Comparison of ENCODE assay signal across 20 cellular contexts in the genomic region with DNA sequence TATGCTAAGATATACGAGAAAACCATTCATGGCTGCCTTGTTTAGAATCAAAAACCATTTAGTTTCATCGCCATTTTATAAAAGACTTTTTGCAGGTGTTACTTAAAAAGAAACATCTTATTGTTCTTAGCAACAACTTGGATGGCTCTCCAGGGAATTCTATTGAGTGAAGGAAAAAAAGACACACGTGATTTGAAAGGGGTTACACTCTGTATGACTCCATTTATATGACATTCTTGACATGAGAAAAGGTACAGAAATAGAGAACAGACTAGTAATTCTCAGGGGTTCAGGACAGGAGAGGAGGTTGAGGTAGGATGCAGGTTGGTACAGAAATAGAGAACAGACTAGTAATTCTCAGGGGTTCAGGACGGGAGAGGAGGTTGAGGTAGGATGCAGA.
DNase-seq lines count a peak whose midpoint lies in the region; ATAC-seq and TF ChIP-seq lines count a peak whose summit lies in the region.
"Had no signal": no experiment of that assay in that cellular context is flagged by ENCODE, and none has a peak within 500 bp of the region (broad histone marks: within the 10 kb centered on the region; RNA-seq: fewer than 3 reads in every experiment).

No MANE protein-coding gene starts in this region.

- no peak overlapping the region for H2BK120ac ChIP-seq in neuronal stem cell (ENCODE audit: low read depth, low read length)

- H2BK12ac ChIP-seq in neuronal stem cell (ENCODE audit: low read length) = no peak overlapping the region

- no peaks in the 10 kb centered on the region for H4K20me1 ChIP-seq in neural cell (ENCODE audit: insufficient read depth)

- no peaks in the 10 kb centered on the region for H3K27me3 Mint-ChIP-seq in natural killer cell (ENCODE audit: low read depth in 2 of 2)
- H3K27me3 Mint-ChIP-seq in natural killer cell treated with Interleukin-12 subunit alpha and Interleukin-12 subunit beta and Interleukin-15 and Interleukin-18, amount 100 ng/mL, for 72 hours = no peaks in the 10 kb centered on the region
- H3K27me3 Mint-ChIP-seq in activated T-helper 2 cell treated with anti-CD3 and anti-CD28 coated beads, Interferon-gamma antibody, Interleukin-2, Interleukin-4, amounts not matched to agents 10 μg/mL and 5 μg/mL and 100 μg/mL, durations not matched to agents 14 hours and 24 hours and 36 hours (ENCODE audit: low read depth) = no peaks in the 10 kb centered on the region

- H3K36me3 ChIP-seq in neural cell (ENCODE audit: insufficient read depth, low read length) (no peaks in the 10 kb centered on the region), neuronal stem cell (replicated peaks in 1 of 2; ENCODE audit: control insufficient read depth in 2 of 2, insufficient read depth in 2 of 2, low read length in 2 of 2) (peaks cover 5 to 8% of the 10 kb centered on the region in 2 donors)

- H3K9me3 Mint-ChIP-seq in natural killer cell = no peaks in the 10 kb centered on the region
- no peaks in the 10 kb centered on the region for H3K9me3 Mint-ChIP-seq in natural killer cell treated with Interleukin-12 subunit alpha and Interleukin-12 subunit beta and Interleukin-15 and Interleukin-18, amount 100 ng/mL, for 72 hours
- H3K9me3 Mint-ChIP-seq in activated T-helper 2 cell treated with anti-CD3 and anti-CD28 coated beads, Interferon-gamma antibody, Interleukin-2, Interleukin-4, amounts not matched to agents 10 μg/mL and 5 μg/mL and 100 μg/mL, durations not matched to agents 14 hours and 24 hours and 36 hours = peaks cover 5% of the 10 kb centered on the region

- H2AFZ ChIP-seq in neural cell (ENCODE audit: low read depth, low read length) = no peak overlapping the region
- H2AFZ ChIP-seq in neuronal stem cell (ENCODE audit: low read length) = no peak overlapping the region

- no peaks in the 10 kb centered on the region for H3K9me3 ChIP-seq in neural cell (ENCODE audit: low read length)
- peaks cover 3 to 11% of the 10 kb centered on the region in 2 donors for H3K9me3 ChIP-seq in neuronal stem cell (replicated peaks in 1 of 2; ENCODE audit: control insufficient read depth in 2 of 2, insufficient read depth in 1 of 2, low read depth in 1 of 2, low read length in 2 of 2)
- H3K9me3 ChIP-seq: Peyer's patch had no signal

- H3K27ac Mint-ChIP-seq in natural killer cell = peak overlapping the region; percentile 6 to 8
- H3K27ac Mint-ChIP-seq in natural killer cell treated with Interleukin-12 subunit alpha and Interleukin-12 subunit beta and Interleukin-15 and Interleukin-18, amount 100 ng/mL, for 72 hours = no peak overlapping the region
- peak overlapping the region; percentile 3 for H3K27ac Mint-ChIP-seq in activated T-helper 2 cell treated with anti-CD3 and anti-CD28 coated beads, Interferon-gamma antibody, Interleukin-2, Interleukin-4, amounts not matched to agents 10 μg/mL and 5 μg/mL and 100 μg/mL, durations not matched to agents 14 hours and 24 hours and 36 hours
- H3K27ac Mint-ChIP-seq: CD8-positive, alpha-beta T cell had no signal

- H3K79me2 ChIP-seq in neural cell (replicated peaks; ENCODE audit: insufficient read depth, low read length) = peaks cover under 1% of the 10 kb centered on the region

- peak; percentile 32 for TF ChIP-seq RAD21 in neural cell (conservative IDR thresholded peaks at IDR 0.05)

- H3K27ac ChIP-seq in neural cell (ENCODE audit: low read length) = peak overlapping the region; percentile 91
- no peak overlapping the region for H3K27ac ChIP-seq in neuronal stem cell (replicated peaks; ENCODE audit: low read length)
- H3K27ac ChIP-seq: A549, KMS-11, Peyer's patch had no signal

- ATAC-seq in natural killer cell = no peak
- no peak for ATAC-seq in natural killer cell treated with Interleukin-12 subunit alpha and Interleukin-12 subunit beta and Interleukin-15 and Interleukin-18, amount 100 ng/mL, for 72 hours
- ATAC-seq: A549; CD8-positive, alpha-beta T cell; HCT116 had no signal

- no peaks in the 10 kb centered on the region for H3K9me2 ChIP-seq in neural cell (ENCODE audit: insufficient read depth, low read length)

- no peak overlapping the region for H4K91ac ChIP-seq in neuronal stem cell (ENCODE audit: low read depth, low read length, poor library complexity)

- no peak for TF ChIP-seq CTCF in natural killer cell (IDR thresholded peaks at IDR 0.05)
- TF ChIP-seq CTCF in neural cell (IDR thresholded peaks at IDR 0.05; ENCODE audit: poor library complexity, severe bottlenecking) = no peak

- no peak overlapping the region for H2BK5ac ChIP-seq in neuronal stem cell (ENCODE audit: low read length)

- H3K4me1 ChIP-seq in neuronal stem cell (ENCODE audit: control insufficient read depth in 2 of 2, insufficient read depth in 1 of 2, low read depth in 1 of 2, low read length in 2 of 2) = peaks cover 0 to 10% of the 10 kb centered on the region in 2 donors
- H3K4me1 ChIP-seq: A549, Peyer's patch had no signal

- intact Hi-C loops in natural killer cell (cut with micrococcal nuclease) = no loop called here
- intact Hi-C loops in activated T-helper 2 cell treated with anti-CD3 and anti-CD28 coated beads, Interferon-gamma antibody, Interleukin-2, Interleukin-4, amounts not matched to agents 10 μg/mL and 5 μg/mL and 100 μg/mL, durations not matched to agents 14 hours and 24 hours and 36 hours (cut with micrococcal nuclease) = no loop called here

- H2AK5ac ChIP-seq in neuronal stem cell (ENCODE audit: low read depth, low read length) = no peak overlapping the region

- H3K14ac ChIP-seq in neuronal stem cell (ENCODE audit: low read length) = no peak overlapping the region

- no peak overlapping the region for H3K4ac ChIP-seq in neuronal stem cell (ENCODE audit: low read length)

- H3K23ac ChIP-seq in neuronal stem cell (ENCODE audit: low read depth, low read length, poor library complexity) = no peak overlapping the region

- H3K4me1 Mint-ChIP-seq in natural killer cell = peaks cover 6 to 8% of the 10 kb centered on the region in 2 donors
- peaks cover 13 to 15% of the 10 kb centered on the region in 2 donors for H3K4me1 Mint-ChIP-seq in natural killer cell treated with Interleukin-12 subunit alpha and Interleukin-12 subunit beta and Interleukin-15 and Interleukin-18, amount 100 ng/mL, for 72 hours (ENCODE audit: low read depth in 2 of 2)
- H3K4me1 Mint-ChIP-seq in activated T-helper 2 cell treated with anti-CD3 and anti-CD28 coated beads, Interferon-gamma antibody, Interleukin-2, Interleukin-4, amounts not matched to agents 10 μg/mL and 5 μg/mL and 100 μg/mL, durations not matched to agents 14 hours and 24 hours and 36 hours (ENCODE audit: low read depth) = peaks cover 3% of the 10 kb centered on the region

- H3K79me1 ChIP-seq in neuronal stem cell (ENCODE audit: low read depth, low read length) = no peaks in the 10 kb centered on the region

- H3K36me3 Mint-ChIP-seq in natural killer cell = no peaks in the 10 kb centered on the region
- H3K36me3 Mint-ChIP-seq in natural killer cell treated with Interleukin-12 subunit alpha and Interleukin-12 subunit beta and Interleukin-15 and Interleukin-18, amount 100 ng/mL, for 72 hours = no peaks in the 10 kb centered on the region
- H3K36me3 Mint-ChIP-seq in activated T-helper 2 cell treated with anti-CD3 and anti-CD28 coated beads, Interferon-gamma antibody, Interleukin-2, Interleukin-4, amounts not matched to agents 10 μg/mL and 5 μg/mL and 100 μg/mL, durations not matched to agents 14 hours and 24 hours and 36 hours (ENCODE audit: low read depth) = peaks cover 35% of the 10 kb centered on the region

- H3K9ac ChIP-seq in neural cell (ENCODE audit: low read length) = peak overlapping the region; percentile 61
- H3K9ac ChIP-seq in neuronal stem cell (ENCODE audit: low read depth, low read length, poor library complexity) = no peak overlapping the region
- H3K9ac ChIP-seq: KMS-11 had no signal

- WGBS in neuronal stem cell (ENCODE audit: extremely low coverage in 2 of 2, insufficient read length in 2 of 2, insufficient replicate concordance in 1 of 2), 2 donors = no CpG with 5 or more reads among the region's 4 CpGs

- H3K27me3 ChIP-seq in neural cell (ENCODE audit: insufficient read depth, low read depth, low read length) = no peaks in the 10 kb centered on the region
- no peaks in the 10 kb centered on the region for H3K27me3 ChIP-seq in neuronal stem cell (ENCODE audit: control insufficient read depth in 3 of 3, insufficient read depth in 3 of 3, low read depth in 1 of 3, low read length in 3 of 3)
- H3K27me3 ChIP-seq: Peyer's patch had no signal

- no peak overlapping the region for H3K18ac ChIP-seq in neuronal stem cell (ENCODE audit: low read length)

- no peak overlapping the region for H2BK15ac ChIP-seq in neuronal stem cell (ENCODE audit: low read length)

- no peak overlapping the region for H4K8ac ChIP-seq in neuronal stem cell (ENCODE audit: low read depth, low read length)

- H3K4me2 ChIP-seq in neural cell (ENCODE audit: low read length) = peak overlapping the region; percentile 34
- no peak overlapping the region for H3K4me2 ChIP-seq in neuronal stem cell (ENCODE audit: insufficient read depth, low read length, poor library complexity, severe bottlenecking)
- H3K4me2 ChIP-seq: A549, KMS-11 had no signal

- no peak overlapping the region for H3K4me3 Mint-ChIP-seq in natural killer cell
- H3K4me3 Mint-ChIP-seq in natural killer cell treated with Interleukin-12 subunit alpha and Interleukin-12 subunit beta and Interleukin-15 and Interleukin-18, amount 100 ng/mL, for 72 hours = no peak overlapping the region
- H3K4me3 Mint-ChIP-seq in activated T-helper 2 cell treated with anti-CD3 and anti-CD28 coated beads, Interferon-gamma antibody, Interleukin-2, Interleukin-4, amounts not matched to agents 10 μg/mL and 5 μg/mL and 100 μg/mL, durations not matched to agents 14 hours and 24 hours and 36 hours (ENCODE audit: low read depth) = no peak overlapping the region
- H3K4me3 Mint-ChIP-seq: CD8-positive, alpha-beta T cell had no signal

- DNase-seq in natural killer cell = no peak
- DNase-seq in natural killer cell treated with Interleukin-12 subunit alpha and Interleukin-12 subunit beta and Interleukin-15 and Interleukin-18, amount 100 ng/mL, for 72 hours (ENCODE audit: low spot score) = no peak
- DNase-seq in activated T-helper 2 cell treated with anti-CD3 and anti-CD28 coated beads, Interferon-gamma antibody, Interleukin-2, Interleukin-4, amounts not matched to agents 10 μg/mL and 5 μg/mL and 100 μg/mL, durations not matched to agents 14 hours and 24 hours and 36 hours (ENCODE audit: low spot score) = no peak
- DNase-seq in NCI-H1048 (lab: John Stamatoyannopoulos, UW) = no peak
- no peak for DNase-seq in ecto neural progenitor cell (ENCODE audit: low spot score)
- DNase-seq in neuronal stem cell (ENCODE audit: low spot score) = no peak
- DNase-seq: CD8-positive, alpha-beta T cell; GOT3; IMR-90; NCI-H1105 treated with DMSO at 0.1 percent for 48 hours; NCI-H1694; NCI-H2081; NCI-H2171; NCI-H524 treated with DMSO at 0.1 percent for 48 hours; NCI-H82; Peyer's patch had no signal

- no peaks in the 10 kb centered on the region for H3F3A ChIP-seq in neural cell (ENCODE audit: insufficient read depth, low read length, poor library complexity, severe bottlenecking)

- H3K4me3 ChIP-seq in neural cell (ENCODE audit: low read length) (peak overlapping the region; percentile 9), neuronal stem cell (ENCODE audit: low read length in 2 of 2) (no peak overlapping the region)
- H3K4me3 ChIP-seq: A549, Peyer's patch had no signal

- peak; percentile 93 for TF ChIP-seq EP300 in neural cell (conservative IDR thresholded peaks at IDR 0.05; ENCODE audit: poor library complexity, severe bottlenecking)

TF ChIP-seq in neural cell, 6 proteins besides CTCF, POLR2A, EP300 and RAD21 (continues in another document):
- no peak for TF ChIP-seq TAF1 (IDR thresholded peaks at IDR 0.05; ENCODE audit: low read depth)

Comparison
In these comparisons a context has a peak if more than half of its experiments do, and no peak if none do; other contexts are left out.
1. H3K27ac Mint-ChIP-seq: peak in natural killer cell (2 of 2) and activated T-helper 2 cell treated with anti-CD3 and anti-CD28 coated beads, Interferon-gamma antibody, Interleukin-2, Interleukin-4, amounts not matched to agents 10 μg/mL and 5 μg/mL and 100 μg/mL, durations not matched to agents 14 hours and 24 hours and 36 hours (single experiment); none in natural killer cell treated with Interleukin-12 subunit alpha and Interleukin-12 subunit beta and Interleukin-15 and Interleukin-18, amount 100 ng/mL, for 72 hours (0 of 2).